Comparison of ENCODE assay signal across 10 cellular contexts in the genomic region with DNA sequence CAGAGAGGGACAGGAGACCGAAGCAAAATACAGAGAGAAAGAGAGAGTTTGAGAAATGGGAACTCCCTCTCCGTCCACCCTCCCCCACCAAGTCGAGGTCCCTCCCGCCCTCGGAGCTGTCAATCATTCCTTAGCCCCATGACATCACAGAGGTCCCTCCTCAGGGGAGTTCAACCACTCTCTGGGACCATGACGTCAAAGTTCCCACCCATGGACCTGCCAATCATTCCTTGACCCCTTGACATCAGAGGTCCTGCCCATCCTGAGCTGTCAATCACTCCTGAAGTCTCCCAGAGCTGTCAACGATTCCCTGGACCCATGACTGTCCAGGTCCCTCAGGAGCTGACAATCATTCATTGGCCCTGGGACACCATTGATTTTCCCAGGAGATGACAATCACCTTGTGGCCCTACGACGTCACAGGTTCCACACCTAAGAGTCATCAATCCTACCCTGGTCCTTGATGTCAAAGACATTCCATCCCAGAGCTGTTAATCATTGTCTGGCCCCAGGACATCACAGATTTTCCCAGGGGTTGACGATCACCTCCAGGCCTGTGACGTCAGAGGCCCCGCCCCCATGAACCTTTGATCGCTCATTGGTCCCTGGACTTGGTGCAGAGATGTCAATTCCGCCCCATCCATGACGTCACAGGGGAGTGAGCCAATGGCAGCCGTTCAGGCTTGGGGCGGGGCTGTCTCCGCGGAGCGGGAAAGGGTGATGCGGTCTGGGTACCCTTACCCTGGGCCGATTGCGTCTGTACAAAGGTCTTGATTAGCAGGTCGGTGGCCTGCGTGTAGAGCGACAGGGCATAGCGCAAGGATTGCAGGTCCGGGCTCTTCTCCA.
DNase-seq lines count a peak whose midpoint lies in the region; ATAC-seq and TF ChIP-seq lines count a peak whose summit lies in the region.
"Had no signal": no experiment of that assay in that cellular context is flagged by ENCODE, and none has a peak within 500 bp of the region (broad histone marks: within the 10 kb centered on the region; RNA-seq: fewer than 3 reads in every experiment).

No MANE protein-coding gene starts in this region.

- CTCF ChIA-PET in AG04450 (lab: Charles Lee): no interaction called here

- H3K27ac ChIP-seq in AG04450 (ENCODE audit: low read depth, low read length) (no peak overlapping the region), iPS-20b (ENCODE audit: low read length) (no peak overlapping the region), colonic mucosa (no peak overlapping the region)

- H3K9me3 ChIP-seq in AG04450 (ENCODE audit: control insufficient read depth, insufficient read depth, low read length): peaks cover 10% of the 10 kb centered on the region
- no peaks in the 10 kb centered on the region for H3K9me3 ChIP-seq in iPS-20b (ENCODE audit: insufficient read depth, low read depth, low read length)
- H3K9me3 ChIP-seq in colonic mucosa: no peaks in the 10 kb centered on the region

- DNase-seq in AG04450 (ENCODE audit: low read depth, low spot score) (no peak), GM20000 (ENCODE audit: low spot score) (peak; percentile 77), SW480 (ENCODE audit: low spot score) (peak; percentile 58), NCI-H1092 (lab: John Stamatoyannopoulos, UW) (no peak), colonic mucosa (no peak), OCI-M2 (lab: John Stamatoyannopoulos, UW; ENCODE audit: unreplicated experiment) (no peak)
- DNase-seq: amniotic stem cell, DMS79 treated with DMSO at 0.1 percent for 48 hours had no signal

- POLR2A ChIA-PET in AG04450 (lab: Yijun Ruan, JAX): interaction anchor here (0.5 kb wide), 1 partner anchor 95 kb away, joined by 5 read pairs; no protein-coding TSS in a partner anchor

- H3K9ac ChIP-seq in iPS-20b (ENCODE audit: low read depth, low read length) (no peak overlapping the region), colonic mucosa (ENCODE audit: low read depth in 2 of 2, low read length in 2 of 2) (peak overlapping the region in 1 of 2 donors; percentile 35)

- intact Hi-C loops in colonic mucosa (cut with DNase I): no loop called here

- no peak for ATAC-seq in HG02840 (IDR thresholded peaks at IDR 0.05; ENCODE audit: low FRiP score, unreplicated experiment)

- H3K4me3 ChIP-seq in AG04450 (ENCODE audit: low read depth, low read length) (0 out of 2 replicates have a peak overlapping the region, but pooled peaks have one; percentile 22), iPS-20b (ENCODE audit: low read length) (peak overlapping the region; percentile 36; the same call in 1 of the 2 replicates), colonic mucosa (no peak overlapping the region)

- H3K27me3 ChIP-seq in AG04450 (ENCODE audit: control insufficient read depth, insufficient read depth, low read length) (peaks cover 2% of the 10 kb centered on the region), iPS-20b (ENCODE audit: insufficient read depth, low read length) (no peaks in the 10 kb centered on the region), colonic mucosa (no peaks in the 10 kb centered on the region)

- H3K36me3 ChIP-seq in iPS-20b (ENCODE audit: insufficient read depth, low read depth, low read length) (peaks cover 23% of the 10 kb centered on the region; the same call in 1 of the 2 replicates), colonic mucosa (no peaks in the 10 kb centered on the region)

- TF ChIP-seq CTCF in AG04450 (IDR thresholded peaks at IDR 0.05; ENCODE audit: low read depth, low read length): no peak
- TF ChIP-seq CTCF in GM20000 (IDR thresholded peaks at IDR 0.05; ENCODE audit: extremely low read depth, missing control alignments): no peak
- TF ChIP-seq CTCF in colonic mucosa (IDR thresholded peaks at IDR 0.05): no peak

- H3K4me1 ChIP-seq in iPS-20b (ENCODE audit: insufficient read depth, low read length) (no peaks in the 10 kb centered on the region), colonic mucosa (no peaks in the 10 kb centered on the region)

Comparison
In these comparisons a context has a peak if more than half of its experiments do, and no peak if none do; other contexts are left out.
1. DNase-seq: peak in GM20000 (single experiment) and SW480 (single experiment); none in AG04450 (single experiment), NCI-H1092 (single experiment), colonic mucosa (single experiment) and OCI-M2 (single experiment).